In genomic region chr6:168507297-168507696, GRCh38 we compare ENCODE assay signal across 16 cellular contexts.
DNase-seq lines count a peak whose midpoint lies in the region; ATAC-seq, FAIRE-seq and TF ChIP-seq lines count a peak whose summit lies in the region.
"Had no signal": no experiment of that assay in that cellular context is flagged by ENCODE, and none has a peak within 500 bp of the region (broad histone marks: within the 10 kb centered on the region; RNA-seq: fewer than 3 reads in every experiment).

No MANE protein-coding gene starts in this region.

- FAIRE-seq in pancreas (lab: Jason Lieb, UNC) = no peak

- POLR2A ChIA-PET in naive thymus-derived CD4-positive, alpha-beta T cell (lab: Charles Lee) = no interaction called here

- no peak overlapping the region for H3K4me3 Mint-ChIP-seq in naive thymus-derived CD4-positive, alpha-beta T cell
- H3K4me3 Mint-ChIP-seq: B cell; CD4-positive, CD25-positive, alpha-beta regulatory T cell had no signal

- H3K4me1 ChIP-seq in MM.1S (ENCODE audit: low read length) (no peaks in the 10 kb centered on the region), pancreas (peaks cover 0 to 10% (median 6%) of the 10 kb centered on the region in 3 donors)
- no peaks in the 10 kb centered on the region for H3K4me1 ChIP-seq in naive thymus-derived CD4-positive, alpha-beta T cell (ENCODE audit: control insufficient read depth in 2 of 2, insufficient read depth in 2 of 2, low read length in 2 of 2)
- H3K4me1 ChIP-seq: SJCRH30 had no signal

- WGBS in pancreas, 2 donors = 23 to 25% methylated on average over 12 of the region's 12 CpGs

- H3K27ac ChIP-seq in MM.1S (ENCODE audit: low read length) = peak overlapping the region; percentile 55; the same call in 1 of the 2 replicates
- peak overlapping the region in 2 of 4 donors; percentile 31 to 36 for H3K27ac ChIP-seq in pancreas
- no peak overlapping the region for H3K27ac ChIP-seq in substantia nigra (ENCODE audit: low read depth, low read length, poor library complexity, severe bottlenecking)
- no peak overlapping the region for H3K27ac ChIP-seq in naive thymus-derived CD4-positive, alpha-beta T cell (ENCODE audit: low read depth, low read length)
- H3K27ac ChIP-seq: 22Rv1, SJCRH30 had no signal

- H3K9me2 ChIP-seq in MM.1S (replicated peaks; ENCODE audit: insufficient read depth, low read length) = no peaks in the 10 kb centered on the region

- H3K27ac Mint-ChIP-seq in naive thymus-derived CD4-positive, alpha-beta T cell = no peak overlapping the region
- H3K27ac Mint-ChIP-seq: B cell; CD4-positive, CD25-positive, alpha-beta regulatory T cell had no signal

- peak; percentile 62 to 71 (median 67) for ATAC-seq in pancreas
- ATAC-seq in naive thymus-derived CD4-positive, alpha-beta T cell = no peak
- ATAC-seq: PC-3 had no signal

- H3K27me3 Mint-ChIP-seq in naive thymus-derived CD4-positive, alpha-beta T cell = peaks cover 0 to 21% (median 0%) of the 10 kb centered on the region in 5 donors
- H3K27me3 Mint-ChIP-seq: B cell; CD4-positive, CD25-positive, alpha-beta regulatory T cell had no signal

- no peaks in the 10 kb centered on the region for H3K9me3 ChIP-seq in MM.1S (replicated peaks; ENCODE audit: insufficient read depth, low read length)
- no peaks in the 10 kb centered on the region for H3K9me3 ChIP-seq in pancreas
- no peaks in the 10 kb centered on the region for H3K9me3 ChIP-seq in naive thymus-derived CD4-positive, alpha-beta T cell (ENCODE audit: control insufficient read depth in 2 of 3, low read length in 3 of 3)
- H3K9me3 ChIP-seq: SJCRH30 had no signal

- H3K27me3 ChIP-seq in MM.1S (replicated peaks; ENCODE audit: insufficient read depth, low read length) = no peaks in the 10 kb centered on the region
- H3K27me3 ChIP-seq in pancreas = no peaks in the 10 kb centered on the region
- no peaks in the 10 kb centered on the region for H3K27me3 ChIP-seq in naive thymus-derived CD4-positive, alpha-beta T cell (ENCODE audit: control insufficient read depth in 2 of 2, insufficient read depth in 2 of 2, low read length in 2 of 2)

- H3K36me3 ChIP-seq in MM.1S (replicated peaks; ENCODE audit: insufficient read depth, low read length) = no peaks in the 10 kb centered on the region
- no peaks in the 10 kb centered on the region for H3K36me3 ChIP-seq in pancreas
- H3K36me3 ChIP-seq in naive thymus-derived CD4-positive, alpha-beta T cell (ENCODE audit: control insufficient read depth in 2 of 3, insufficient read depth in 3 of 3, low read length in 3 of 3) = no peaks in the 10 kb centered on the region
- H3K36me3 ChIP-seq: SJCRH30 had no signal

- H3F3A ChIP-seq in MM.1S (ENCODE audit: insufficient read depth, low read length) = no peaks in the 10 kb centered on the region

- no peaks in the 10 kb centered on the region for H3K36me3 Mint-ChIP-seq in naive thymus-derived CD4-positive, alpha-beta T cell
- H3K36me3 Mint-ChIP-seq: CD4-positive, CD25-positive, alpha-beta regulatory T cell had no signal

- H3K4me1 Mint-ChIP-seq in naive thymus-derived CD4-positive, alpha-beta T cell = no peaks in the 10 kb centered on the region
- H3K4me1 Mint-ChIP-seq: B cell had no signal

- intact Hi-C loops in pancreas (cut with DNase I) = no loop called here
- intact Hi-C loops in naive thymus-derived CD4-positive, alpha-beta T cell (cut with micrococcal nuclease) = no loop called here

- H3K4me3 ChIP-seq in MM.1S (ENCODE audit: low read length) = no peak overlapping the region
- H3K4me3 ChIP-seq in pancreas = peak overlapping the region in 1 of 4 donors; percentile 6
- H3K4me3 ChIP-seq in naive thymus-derived CD4-positive, alpha-beta T cell (ENCODE audit: low read length) = no peak overlapping the region
- H3K4me3 ChIP-seq: SJCRH30 had no signal

- H3K9ac ChIP-seq in MM.1S (ENCODE audit: low read length) = no peak overlapping the region

- no peaks in the 10 kb centered on the region for H3K9me3 Mint-ChIP-seq in naive thymus-derived CD4-positive, alpha-beta T cell
- H3K9me3 Mint-ChIP-seq: CD4-positive, CD25-positive, alpha-beta regulatory T cell had no signal

- DNase-seq in DMS79 treated with DMSO at 0.1 percent for 48 hours (lab: John Stamatoyannopoulos, UW) (peak; percentile 35), DMS79 (lab: John Stamatoyannopoulos, UW) (no peak), MM.1S (peak; percentile 41), NCI-H748 treated with DMSO at 0.1 percent for 48 hours (lab: John Stamatoyannopoulos, UW) (peak; percentile 23), pancreas (no peak), substantia nigra (lab: John Stamatoyannopoulos, UW) (no peak), superior temporal gyrus (ENCODE audit: extremely low spot score) (no peak)
- DNase-seq in naive thymus-derived CD4-positive, alpha-beta T cell = no peak
- DNase-seq: CD4-positive, CD25-positive, alpha-beta regulatory T cell; NCI-H187; NCI-H2171; NCI-H526; PC-3; SJCRH30 had no signal

- peak overlapping the region; percentile 2; the same call in 1 of the 2 replicates for H3K4me2 ChIP-seq in MM.1S (ENCODE audit: low read depth, low read length)

- no peaks in the 10 kb centered on the region for H4K20me1 ChIP-seq in MM.1S (ENCODE audit: insufficient read depth, low read length)

- CTCF ChIA-PET in naive thymus-derived CD4-positive, alpha-beta T cell (lab: Charles Lee) = no interaction called here

- TF ChIP-seq CTCF in MM.1S (IDR thresholded peaks at IDR 0.05; ENCODE audit: low read length) = no peak
- TF ChIP-seq CTCF in pancreas (IDR thresholded peaks at IDR 0.05) = no peak

- H2AFZ ChIP-seq in MM.1S (ENCODE audit: low read length) = no peak overlapping the region

- no peaks in the 10 kb centered on the region for H3K79me2 ChIP-seq in MM.1S (ENCODE audit: low read length)

Comparison
In these comparisons a context has a peak if more than half of its experiments do, and no peak if none do; other contexts are left out.
1. DNase-seq: peak in DMS79 treated with DMSO at 0.1 percent for 48 hours (single experiment), MM.1S (single experiment) and NCI-H748 treated with DMSO at 0.1 percent for 48 hours (single experiment); none in DMS79 (single experiment), pancreas (0 of 6), substantia nigra (0 of 49), superior temporal gyrus (single experiment) and naive thymus-derived CD4-positive, alpha-beta T cell (0 of 9).